8 cellular contexts compared by ENCODE assay signal in the genomic region with DNA sequence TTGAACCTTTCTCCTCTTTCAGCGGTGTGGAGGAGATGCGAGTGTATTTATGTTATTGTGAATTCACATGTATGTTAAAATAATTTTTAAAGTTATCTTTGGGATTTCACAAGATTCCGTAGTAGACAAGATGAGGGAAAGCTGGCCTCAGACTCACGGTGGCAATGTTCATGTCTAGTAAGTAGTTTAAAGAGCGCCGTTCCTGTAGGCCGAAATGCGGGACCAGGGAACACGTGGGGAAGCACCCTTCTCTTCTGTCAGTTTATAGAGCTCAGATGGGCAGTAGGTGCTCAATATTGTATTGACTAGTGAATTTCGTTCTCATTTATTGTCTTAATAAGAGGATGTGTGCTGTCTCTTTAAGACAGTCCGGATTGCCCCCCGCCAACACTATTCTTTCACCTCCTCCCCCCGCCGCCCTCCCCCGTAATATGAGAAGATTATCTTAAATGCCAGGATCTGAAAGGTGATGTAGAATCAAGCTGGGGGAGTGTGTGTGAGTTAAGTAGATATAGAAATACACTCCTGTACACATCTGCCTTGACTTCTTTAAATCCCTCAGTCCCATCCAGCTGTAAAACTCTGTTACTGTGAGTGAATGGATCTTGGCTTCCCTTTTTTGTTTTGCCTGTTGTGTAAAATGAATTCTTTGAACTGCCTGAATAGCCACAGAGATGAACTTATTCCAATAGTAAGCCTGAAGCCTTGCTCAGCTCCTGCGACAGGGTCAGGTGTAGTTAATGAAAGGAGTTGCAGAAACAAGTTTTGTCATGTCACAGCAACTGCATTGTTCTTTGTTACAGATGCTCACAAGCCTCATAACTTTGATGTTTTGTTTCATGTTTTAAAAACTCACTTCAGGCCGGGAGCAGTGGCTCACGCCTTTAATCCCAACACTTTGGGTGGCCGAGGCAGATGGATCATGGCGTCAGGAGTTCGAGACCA. TPM values are rescaled to one million over a fixed set of nuclear protein-coding genes. Genes with fewer than 3 reads are reported as not detected.
DNase-seq lines count a peak whose midpoint lies in the region; ATAC-seq lines count a peak whose summit lies in the region.

No MANE protein-coding gene starts in this region.

- peak overlapping the region; percentile 73 to 80 for H3K4me3 ChIP-seq in CD4-positive, alpha-beta memory T cell (ENCODE audit: low read length in 2 of 2)
- H3K4me3 ChIP-seq in MG63 (peak overlapping the region; percentile 93), muscle layer of colon (ENCODE audit: low read depth in 1 of 2, low read length in 2 of 2) (peak overlapping the region; percentile 89 to 98)

- peak overlapping the region; percentile 90 for H3K9ac ChIP-seq in muscle layer of colon (ENCODE audit: low read length)

- H3K27ac ChIP-seq in CD4-positive, alpha-beta memory T cell (ENCODE audit: low read depth, low read length), result peak overlapping the region; percentile 90
- peak overlapping the region; percentile 72 for H3K27ac ChIP-seq in muscle layer of colon (ENCODE audit: low read depth, low read length)

- H3K27me3 ChIP-seq in CD4-positive, alpha-beta memory T cell (ENCODE audit: insufficient read depth, low read length), result no peaks in the 10 kb centered on the region
- H3K27me3 ChIP-seq in MG63 (no peaks in the 10 kb centered on the region), muscle layer of colon (ENCODE audit: control insufficient read depth in 1 of 2, insufficient read depth in 2 of 2, low read length in 2 of 2) (no peaks in the 10 kb centered on the region)

- intact Hi-C loops in CD4-positive, alpha-beta memory T cell (cut with micrococcal nuclease), result loop anchor here (5.0 to 10.0 kb wide), 2 partner anchors 356 to 603 kb away; a partner anchor contains a TSS

- H3K27me3 Mint-ChIP-seq in CD4-positive, alpha-beta memory T cell, result peaks cover 6 to 8% of the 10 kb centered on the region in 2 donors
- H3K27me3 Mint-ChIP-seq in central memory CD8-positive, alpha-beta T cell, result peaks cover 11% of the 10 kb centered on the region

- H3K27ac Mint-ChIP-seq in CD4-positive, alpha-beta memory T cell, result peak overlapping the region; percentile 96 to 99 (median 98)
- H3K27ac Mint-ChIP-seq in central memory CD8-positive, alpha-beta T cell (ENCODE audit: low read depth), result peak overlapping the region; percentile 98

- H3K36me3 Mint-ChIP-seq in CD4-positive, alpha-beta memory T cell, result peaks cover 0 to 21% of the 10 kb centered on the region in 2 donors
- H3K36me3 Mint-ChIP-seq in central memory CD8-positive, alpha-beta T cell (ENCODE audit: insufficient read depth), result peaks cover 34% of the 10 kb centered on the region

- peak overlapping the region; percentile 89 to 97 (median 94) for H3K4me3 Mint-ChIP-seq in CD4-positive, alpha-beta memory T cell
- H3K4me3 Mint-ChIP-seq in central memory CD8-positive, alpha-beta T cell, result peak overlapping the region; percentile 86

- H3K9me3 Mint-ChIP-seq in CD4-positive, alpha-beta memory T cell, result peaks cover 0 to 14% (median 2%) of the 10 kb centered on the region in 8 donors
- peaks cover 5% of the 10 kb centered on the region for H3K9me3 Mint-ChIP-seq in central memory CD8-positive, alpha-beta T cell

- H3K4me1 ChIP-seq in CD4-positive, alpha-beta memory T cell (ENCODE audit: insufficient read depth, low read length), result peaks cover 34% of the 10 kb centered on the region
- H3K4me1 ChIP-seq in muscle layer of colon (ENCODE audit: insufficient read depth, low read length), result peaks cover 17% of the 10 kb centered on the region

- H3K9me3 ChIP-seq in CD4-positive, alpha-beta memory T cell (ENCODE audit: control insufficient read depth in 1 of 2, low read length in 2 of 2), result no peaks in the 10 kb centered on the region
- no peaks in the 10 kb centered on the region for H3K9me3 ChIP-seq in MG63
- H3K9me3 ChIP-seq in muscle layer of colon (ENCODE audit: low read length), result no peaks in the 10 kb centered on the region

- DNase-seq in CD4-positive, alpha-beta memory T cell, result no peak
- DNase-seq in MG63 (no peak), NCI-H748 (lab: John Stamatoyannopoulos, UW; ENCODE audit: unreplicated experiment) (no peak)
- DNase-seq in central memory CD8-positive, alpha-beta T cell (ENCODE audit: low spot score in 2 of 2), result no peak

- H3K36me3 ChIP-seq in CD4-positive, alpha-beta memory T cell (ENCODE audit: insufficient read depth, low read length), result no peaks in the 10 kb centered on the region
- no peaks in the 10 kb centered on the region for H3K36me3 ChIP-seq in MG63
- H3K36me3 ChIP-seq in muscle layer of colon (ENCODE audit: insufficient read depth, low read length), result no peaks in the 10 kb centered on the region

- CTCF ChIA-PET in CD4-positive, alpha-beta memory T cell (lab: Charles Lee; ENCODE audit: partially characterized antibody), result interaction anchor here (0.6 kb wide), 1 partner anchor 29 kb away, joined by 5 read pairs; no protein-coding TSS in a partner anchor

- H3K4me1 Mint-ChIP-seq in CD4-positive, alpha-beta memory T cell, result peaks cover 24 to 47% (median 36%) of the 10 kb centered on the region in 4 donors
- peaks cover 36% of the 10 kb centered on the region for H3K4me1 Mint-ChIP-seq in central memory CD8-positive, alpha-beta T cell

- no peak for ATAC-seq in central memory CD8-positive, alpha-beta T cell (replicated peaks; ENCODE audit: extremely low read depth, poor library complexity, severe bottlenecking)
- ATAC-seq in HG03520 (IDR thresholded peaks at IDR 0.05; ENCODE audit: unreplicated experiment), result no peak
- no peak for ATAC-seq in HG02852 (IDR thresholded peaks at IDR 0.05; ENCODE audit: unreplicated experiment)
- no peak for ATAC-seq in HG03097 (IDR thresholded peaks at IDR 0.05; ENCODE audit: low FRiP score, unreplicated experiment)

- POLR2A ChIA-PET in CD4-positive, alpha-beta memory T cell (lab: Charles Lee; ENCODE audit: partially characterized antibody), result interaction anchor here (1.3 to 2.4 kb wide), 3 partner anchors 10 to 89 kb away, joined by 4 to 24 read pairs (median 5); a partner anchor contains a TSS

RNA-seq across cellular contexts. Expression of a gene that starts 1.2 kb away (rescaled TPM):
- total RNA-seq in CD4-positive, alpha-beta memory T cell, result 100 to 1,000 TPM; 119 to 126 TPM
- 10 to 100 TPM; 20.5 to 34.2 TPM for polyA plus RNA-seq in CD4-positive, alpha-beta memory T cell
- total RNA-seq in MG63 (2014; rRNA removed; shearing (Covaris generic); ENCODE audit: low replicate concordance), result 194 and 225 TPM in 2 replicates
